ENCODE assay signal across 29 cellular contexts in the genomic region with DNA sequence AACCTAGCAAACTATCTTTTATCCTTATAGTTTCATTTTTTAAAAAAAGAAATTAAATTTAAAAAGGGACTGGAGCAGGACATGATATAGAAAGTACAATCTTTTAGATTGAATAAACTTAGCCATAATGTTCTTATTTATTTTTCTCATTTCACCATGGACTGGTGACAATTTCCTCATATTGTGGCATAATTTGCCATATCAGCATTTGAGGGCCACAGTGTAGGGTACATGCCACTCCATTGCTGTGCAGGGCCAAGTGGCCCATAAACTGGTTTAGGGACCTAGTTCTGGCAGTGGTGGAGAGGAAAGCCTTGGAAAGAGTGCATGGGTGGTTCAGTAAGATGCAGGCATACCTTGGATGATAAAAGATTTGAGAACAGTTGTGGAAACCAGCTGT.
"Had no signal": no experiment of that assay in that cellular context is flagged by ENCODE, and none has a peak within 500 bp of the region (broad histone marks: within the 10 kb centered on the region; RNA-seq: fewer than 3 reads in every experiment).

No MANE protein-coding gene starts in this region.

- H3K27ac Mint-ChIP-seq: activated CD4-positive, alpha-beta memory T cell treated with anti-CD3 and anti-CD28 coated beads for 36 hours; activated CD4-positive, alpha-beta T cell treated with anti-CD3 and anti-CD28 coated beads for 36 hours; activated CD4-positive, alpha-beta T cell treated with anti-CD3 and anti-CD28 coated beads, Interleukin-2, amount 10 ng/mL, durations not matched to agents 24 days and 14 days; activated CD8-positive, alpha-beta memory T cell treated with anti-CD3 and anti-CD28 coated beads, Interleukin-2, amount 10 ng/mL, durations not matched to agents 7 days and 5 days; activated CD8-positive, alpha-beta T cell treated with anti-CD3 and anti-CD28 coated beads, Interleukin-2, amount 10 ng/mL, durations not matched to agents 7 days and 5 days; activated naive CD4-positive, alpha-beta T cell treated with anti-CD3 and anti-CD28 coated beads, Interleukin-2, amount 10 ng/mL, durations not matched to agents 7 days and 5 days; activated naive CD4-positive, alpha-beta T cell treated with anti-CD3 and anti-CD28 coated beads, Interleukin-2, amount 50 U/mL, for 72 hours; activated naive CD8-positive, alpha-beta T cell treated with anti-CD3 and anti-CD28 coated beads, Interleukin-2, amount 10 ng/mL, durations not matched to agents 7 days and 5 days; activated T-cell treated with anti-CD3 and anti-CD28 coated beads, Interleukin-2, amount 50 U/mL, for 72 hours; dendritic cell treated with granulocyte-macrophage colony-stimulating factor and Interleukin-4, amounts not matched to agents 40 ng/mL and 50 ng/mL, for 4 days; endodermal cell; T-helper 1 cell treated with Interleukin-12 subunit alpha and Interleukin-12 subunit beta and Interleukin-4 antibody, amounts not matched to agents 30 μg/mL and 1 μg/mL, for 36 hours had no signal

- ATAC-seq: activated CD4-positive, alpha-beta T cell treated with anti-CD3 and anti-CD28 coated beads for 36 hours; activated CD8-positive, alpha-beta memory T cell treated with anti-CD3 and anti-CD28 coated beads, Interleukin-2, amount 10 ng/mL, durations not matched to agents 7 days and 5 days; activated CD8-positive, alpha-beta T cell treated with anti-CD3 and anti-CD28 coated beads, Interleukin-2, amount 10 ng/mL, durations not matched to agents 7 days and 5 days; activated naive CD4-positive, alpha-beta T cell treated with anti-CD3 and anti-CD28 coated beads, Interleukin-2, amount 50 U/mL, for 72 hours; activated T-cell treated with anti-CD3 and anti-CD28 coated beads, Interleukin-2, amount 50 U/mL, for 72 hours; esophagus mucosa had no signal

- H3K27me3 ChIP-seq: ascending aorta, brain microvascular endothelial cell, dorsolateral prefrontal cortex had no signal

- H3K4me1 Mint-ChIP-seq: activated CD4-positive, alpha-beta T cell treated with anti-CD3 and anti-CD28 coated beads for 36 hours; activated CD8-positive, alpha-beta memory T cell treated with anti-CD3 and anti-CD28 coated beads, Interleukin-2, amount 10 ng/mL, durations not matched to agents 7 days and 5 days; activated naive CD4-positive, alpha-beta T cell treated with anti-CD3 and anti-CD28 coated beads, Interleukin-2, amount 10 ng/mL, durations not matched to agents 7 days and 5 days had no signal

- H3K4me3 ChIP-seq: ascending aorta, coronary artery, dorsolateral prefrontal cortex had no signal

- H3K4me3 Mint-ChIP-seq: activated CD4-positive, alpha-beta memory T cell treated with anti-CD3 and anti-CD28 coated beads for 36 hours; activated CD4-positive, alpha-beta T cell treated with anti-CD3 and anti-CD28 coated beads for 36 hours; activated CD4-positive, alpha-beta T cell treated with anti-CD3 and anti-CD28 coated beads, Interleukin-2, amount 10 ng/mL, durations not matched to agents 24 days and 14 days; activated CD8-positive, alpha-beta memory T cell treated with anti-CD3 and anti-CD28 coated beads, Interleukin-2, amount 10 ng/mL, durations not matched to agents 7 days and 5 days; activated CD8-positive, alpha-beta T cell treated with anti-CD3 and anti-CD28 coated beads, Interleukin-2, amount 10 ng/mL, durations not matched to agents 7 days and 5 days; activated naive CD4-positive, alpha-beta T cell treated with anti-CD3 and anti-CD28 coated beads, Interleukin-2, amount 10 ng/mL, durations not matched to agents 7 days and 5 days; activated naive CD8-positive, alpha-beta T cell treated with anti-CD3 and anti-CD28 coated beads, Interleukin-2, amount 10 ng/mL, durations not matched to agents 7 days and 5 days; activated T-cell treated with anti-CD3 and anti-CD28 coated beads, Interleukin-2, amount 50 U/mL, for 72 hours; central memory CD8-positive, alpha-beta T cell; dendritic cell treated with granulocyte-macrophage colony-stimulating factor and Interleukin-4, amounts not matched to agents 40 ng/mL and 50 ng/mL, for 4 days; endodermal cell; T-helper 1 cell treated with Interleukin-12 subunit alpha and Interleukin-12 subunit beta and Interleukin-4 antibody, amounts not matched to agents 30 μg/mL and 1 μg/mL, for 36 hours had no signal

- H3K9me3 Mint-ChIP-seq: activated CD4-positive, alpha-beta memory T cell treated with anti-CD3 and anti-CD28 coated beads for 36 hours; activated CD4-positive, alpha-beta T cell treated with anti-CD3 and anti-CD28 coated beads, Interleukin-2, amount 10 ng/mL, durations not matched to agents 24 days and 14 days; activated naive CD4-positive, alpha-beta T cell treated with anti-CD3 and anti-CD28 coated beads, Interleukin-2, amount 10 ng/mL, durations not matched to agents 7 days and 5 days; activated naive CD4-positive, alpha-beta T cell treated with anti-CD3 and anti-CD28 coated beads, Interleukin-2, amount 50 U/mL, for 72 hours; activated naive CD8-positive, alpha-beta T cell treated with anti-CD3 and anti-CD28 coated beads, Interleukin-2, amount 10 ng/mL, durations not matched to agents 7 days and 5 days; activated T-cell treated with anti-CD3 and anti-CD28 coated beads, Interleukin-2, amount 50 U/mL, for 72 hours; central memory CD8-positive, alpha-beta T cell; dendritic cell treated with granulocyte-macrophage colony-stimulating factor and Interleukin-4, amounts not matched to agents 40 ng/mL and 50 ng/mL, for 4 days; endodermal cell; T-helper 1 cell treated with Interleukin-12 subunit alpha and Interleukin-12 subunit beta and Interleukin-4 antibody, amounts not matched to agents 30 μg/mL and 1 μg/mL, for 36 hours had no signal

- H3K36me3 Mint-ChIP-seq: activated CD4-positive, alpha-beta memory T cell treated with anti-CD3 and anti-CD28 coated beads for 36 hours; activated naive CD4-positive, alpha-beta T cell treated with anti-CD3 and anti-CD28 coated beads, Interleukin-2, amount 10 ng/mL, durations not matched to agents 7 days and 5 days; activated naive CD4-positive, alpha-beta T cell treated with anti-CD3 and anti-CD28 coated beads, Interleukin-2, amount 50 U/mL, for 72 hours; activated naive CD8-positive, alpha-beta T cell treated with anti-CD3 and anti-CD28 coated beads, Interleukin-2, amount 10 ng/mL, durations not matched to agents 7 days and 5 days had no signal

- H3K27me3 Mint-ChIP-seq: activated naive CD4-positive, alpha-beta T cell treated with anti-CD3 and anti-CD28 coated beads, Interleukin-2, amount 10 ng/mL, durations not matched to agents 7 days and 5 days; dendritic cell treated with granulocyte-macrophage colony-stimulating factor and Interleukin-4, amounts not matched to agents 40 ng/mL and 50 ng/mL, for 4 days had no signal

- FAIRE-seq: bronchial epithelial cell, frontal cortex had no signal

- H3K27ac ChIP-seq: ascending aorta, brain microvascular endothelial cell, coronary artery, dorsolateral prefrontal cortex had no signal

- DNase-seq: activated CD4-positive, alpha-beta memory T cell treated with anti-CD3 and anti-CD28 coated beads for 36 hours; activated CD4-positive, alpha-beta T cell treated with anti-CD3 and anti-CD28 coated beads for 36 hours; activated CD4-positive, alpha-beta T cell treated with anti-CD3 and anti-CD28 coated beads, Interleukin-2, amount 10 ng/mL, durations not matched to agents 24 days and 14 days; activated CD4-positive, CD25-positive, alpha-beta regulatory T cell; activated CD4-positive, CD25-positive, alpha-beta regulatory T cell treated with anti-CD3 and anti-CD28 coated beads, Interleukin-2, amount 50 U/mL, for 72 hours; activated CD8-positive, alpha-beta memory T cell treated with anti-CD3 and anti-CD28 coated beads, Interleukin-2, amount 10 ng/mL, durations not matched to agents 7 days and 5 days; activated CD8-positive, alpha-beta memory T cell treated with anti-CD3 and anti-CD28 coated beads, Interleukin-2, amount 50 U/mL, for 4 hours; activated CD8-positive, alpha-beta T cell treated with anti-CD3 and anti-CD28 coated beads, Interleukin-2, amount 10 ng/mL, durations not matched to agents 7 days and 5 days; activated gamma-delta T cell; activated naive CD4-positive, alpha-beta T cell; activated naive CD4-positive, alpha-beta T cell treated with anti-CD3 and anti-CD28 coated beads, Interleukin-2, amount 10 ng/mL, durations not matched to agents 7 days and 5 days; activated naive CD8-positive, alpha-beta T cell treated with anti-CD3 and anti-CD28 coated beads, Interleukin-2, amount 10 ng/mL, durations not matched to agents 7 days and 5 days; activated T-cell treated with anti-CD3 and anti-CD28 coated beads, Interleukin-2, amount 50 U/mL, for 1 hour; activated T-cell treated with anti-CD3 and anti-CD28 coated beads, Interleukin-2, amount 50 U/mL, for 72 hours; brain microvascular endothelial cell; dorsolateral prefrontal cortex; effector memory CD4-positive, alpha-beta T cell; endodermal cell; head of caudate nucleus; T-helper 9 cell had no signal

- H3K36me3 ChIP-seq: ascending aorta, brain microvascular endothelial cell had no signal

- H3K9me3 ChIP-seq: ascending aorta had no signal
